8 cellular contexts compared by ENCODE assay signal in genomic region chr5:154642499-154643245, GRCh38.
A peak's percentile ranks its signal among the peaks of the same experiment; 100 is the strongest.
DNase-seq lines count a peak whose midpoint lies in the region; ATAC-seq and TF ChIP-seq lines count a peak whose summit lies in the region.
"Had no signal": no experiment of that assay in that cellular context is flagged by ENCODE, and none has a peak within 500 bp of the region (broad histone marks: within the 10 kb centered on the region; RNA-seq: fewer than 3 reads in every experiment).

No MANE protein-coding gene starts in this region.

- peaks cover 5% of the 10 kb centered on the region for H3K4me1 Mint-ChIP-seq in chondrocyte (ENCODE audit: low read depth)
- peaks cover 1% of the 10 kb centered on the region for H3K4me1 Mint-ChIP-seq in neural progenitor cell

- no peak for ATAC-seq in GM21786 (IDR thresholded peaks at IDR 0.05; ENCODE audit: unreplicated experiment)
- ATAC-seq in GM21447 (IDR thresholded peaks at IDR 0.05; ENCODE audit: unreplicated experiment): no peak
- ATAC-seq: activated naive CD8-positive, alpha-beta T cell treated with anti-CD3 and anti-CD28 coated beads, Interleukin-2, amount 50 U/mL, for 24 hours had no signal

- H3K9me3 ChIP-seq in neural progenitor cell (ENCODE audit: low read depth): no peaks in the 10 kb centered on the region

- H4K20me1 ChIP-seq in neural progenitor cell (ENCODE audit: low read depth): no peaks in the 10 kb centered on the region

- H3K27ac Mint-ChIP-seq in chondrocyte (ENCODE audit: unreplicated experiment) (no peak overlapping the region), neural progenitor cell (no peak overlapping the region)
- H3K27ac Mint-ChIP-seq: activated naive CD8-positive, alpha-beta T cell treated with anti-CD3 and anti-CD28 coated beads, Interleukin-2, amount 50 U/mL, for 24 hours had no signal

- H3K4me3 ChIP-seq in GM12865 (ENCODE audit: low read depth, low read length): no peak overlapping the region
- H3K4me3 ChIP-seq in neural progenitor cell: no peak overlapping the region

- no peaks in the 10 kb centered on the region for H3K36me3 ChIP-seq in neural progenitor cell

- H3K27me3 ChIP-seq in neural progenitor cell: peaks cover 19% of the 10 kb centered on the region

- peaks cover 11% of the 10 kb centered on the region for H3F3A ChIP-seq in neural progenitor cell (ENCODE audit: low read depth)

- DNase-seq in GM12865 (ENCODE audit: low read depth): no peak
- DNase-seq in MV-4-11 (lab: John Stamatoyannopoulos, UW): peak; percentile 2
- DNase-seq in chondrocyte (ENCODE audit: low spot score): no peak
- peak; percentile 31 for DNase-seq in neural progenitor cell (ENCODE audit: low spot score)
- no peak for DNase-seq in NCI-H1417 treated with DMSO at 0.1 percent for 48 hours (lab: John Stamatoyannopoulos, UW)
- DNase-seq: activated naive CD8-positive, alpha-beta T cell treated with anti-CD3 and anti-CD28 coated beads, Interleukin-2, amount 50 U/mL, for 24 hours had no signal

- H3K79me2 ChIP-seq in neural progenitor cell (ENCODE audit: low read depth): no peaks in the 10 kb centered on the region

- H3K4me1 ChIP-seq in neural progenitor cell: peaks cover 9% of the 10 kb centered on the region

- peak; percentile 46 for TF ChIP-seq CTCF in GM12865 (IDR thresholded peaks at IDR 0.05; ENCODE audit: insufficient read depth, low read depth, low read length, missing control alignments)
- peak; percentile 67 for TF ChIP-seq CTCF in chondrocyte (IDR thresholded peaks at IDR 0.05)
- peak; percentile 42 for TF ChIP-seq CTCF in neural progenitor cell (IDR thresholded peaks at IDR 0.05)

- H3K4me3 Mint-ChIP-seq in chondrocyte (ENCODE audit: unreplicated experiment) (no peak overlapping the region), neural progenitor cell (no peak overlapping the region)
- H3K4me3 Mint-ChIP-seq: activated naive CD8-positive, alpha-beta T cell treated with anti-CD3 and anti-CD28 coated beads, Interleukin-2, amount 50 U/mL, for 24 hours had no signal

- H3K27me3 Mint-ChIP-seq in chondrocyte (ENCODE audit: low read depth) (peaks cover 11% of the 10 kb centered on the region), neural progenitor cell (ENCODE audit: insufficient read depth, low read depth) (peaks cover 9% of the 10 kb centered on the region)

- H3K9ac ChIP-seq in neural progenitor cell: no peak overlapping the region

- H3K36me3 Mint-ChIP-seq in chondrocyte (ENCODE audit: low read depth) (no peaks in the 10 kb centered on the region), neural progenitor cell (peaks cover 3% of the 10 kb centered on the region)

- H3K27ac ChIP-seq in neural progenitor cell: no peak overlapping the region

- H3K9me3 Mint-ChIP-seq in chondrocyte (ENCODE audit: low read depth) (peaks cover 11% of the 10 kb centered on the region), neural progenitor cell (peaks cover 15% of the 10 kb centered on the region)

- H3K4me2 ChIP-seq in neural progenitor cell: no peak overlapping the region

- H2AFZ ChIP-seq in neural progenitor cell (replicated peaks): no peak overlapping the region

Comparison
In these comparisons a context has a peak if more than half of its experiments do, and no peak if none do; other contexts are left out.
1. DNase-seq: peak in MV-4-11 (single experiment) and neural progenitor cell (single experiment); none in GM12865 (single experiment), chondrocyte (single experiment) and NCI-H1417 treated with DMSO at 0.1 percent for 48 hours (single experiment).
2. Peak in every context shown above with its lines, with median percentiles within 50 percentile points of each other: CTCF ChIP-seq.